ENCODE assay signal across 2 cellular contexts in genomic region chr14:56224691-56225681, GRCh38.
TF ChIP-seq lines count a peak whose summit lies in the region.

No MANE protein-coding gene starts in this region.

TF ChIP-seq in IMR-90, 13 proteins besides CTCF, POLR2A, EP300 and RAD21:
- TF ChIP-seq FOS (IDR thresholded peaks at IDR 0.05; ENCODE audit: low read depth, low read length) (no peak), RCOR1 (IDR thresholded peaks at IDR 0.05; ENCODE audit: insufficient replicate concordance, low read length) (no peak), CHD1 (IDR thresholded peaks at IDR 0.05; ENCODE audit: low read depth, low read length) (no peak), SMC3 (IDR thresholded peaks at IDR 0.05; ENCODE audit: low read depth, low read length) (no peak), NFE2L2 (IDR thresholded peaks at IDR 0.05; ENCODE audit: low read depth, low read length) (no peak), MAFK (IDR thresholded peaks at IDR 0.05; ENCODE audit: low read depth, low read length) (no peak), BHLHE40 (IDR thresholded peaks at IDR 0.05; ENCODE audit: low read depth, low read length) (no peak)
- TF ChIP-seq, protein P1, sequence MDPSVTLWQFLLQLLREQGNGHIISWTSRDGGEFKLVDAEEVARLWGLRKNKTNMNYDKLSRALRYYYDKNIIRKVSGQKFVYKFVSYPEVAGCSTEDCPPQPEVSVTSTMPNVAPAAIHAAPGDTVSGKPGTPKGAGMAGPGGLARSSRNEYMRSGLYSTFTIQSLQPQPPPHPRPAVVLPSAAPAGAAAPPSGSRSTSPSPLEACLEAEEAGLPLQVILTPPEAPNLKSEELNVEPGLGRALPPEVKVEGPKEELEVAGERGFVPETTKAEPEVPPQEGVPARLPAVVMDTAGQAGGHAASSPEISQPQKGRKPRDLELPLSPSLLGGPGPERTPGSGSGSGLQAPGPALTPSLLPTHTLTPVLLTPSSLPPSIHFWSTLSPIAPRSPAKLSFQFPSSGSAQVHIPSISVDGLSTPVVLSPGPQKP (IDR thresholded peaks at IDR 0.05; ENCODE audit: borderline replicate concordance, low read depth, low read length) = no peak

TF ChIP-seq in WTC11, 78 proteins besides CTCF, POLR2A, EP300 and RAD21:
- TF ChIP-seq, protein P2, sequence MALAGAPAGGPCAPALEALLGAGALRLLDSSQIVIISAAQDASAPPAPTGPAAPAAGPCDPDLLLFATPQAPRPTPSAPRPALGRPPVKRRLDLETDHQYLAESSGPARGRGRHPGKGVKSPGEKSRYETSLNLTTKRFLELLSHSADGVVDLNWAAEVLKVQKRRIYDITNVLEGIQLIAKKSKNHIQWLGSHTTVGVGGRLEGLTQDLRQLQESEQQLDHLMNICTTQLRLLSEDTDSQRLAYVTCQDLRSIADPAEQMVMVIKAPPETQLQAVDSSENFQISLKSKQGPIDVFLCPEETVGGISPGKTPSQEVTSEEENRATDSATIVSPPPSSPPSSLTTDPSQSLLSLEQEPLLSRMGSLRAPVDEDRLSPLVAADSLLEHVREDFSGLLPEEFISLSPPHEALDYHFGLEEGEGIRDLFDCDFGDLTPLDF (CRISPR knock-in tag; IDR thresholded peaks at IDR 0.05) = no peak
- TF ChIP-seq NR1H2 (CRISPR knock-in tag; IDR thresholded peaks at IDR 0.05) = no peak
- no peak for TF ChIP-seq USF2 (CRISPR knock-in tag; IDR thresholded peaks at IDR 0.05)
- no peak for TF ChIP-seq OVOL2 (CRISPR knock-in tag; IDR thresholded peaks at IDR 0.05; ENCODE audit: borderline replicate concordance)
- no peak for TF ChIP-seq CREB1 (CRISPR knock-in tag; IDR thresholded peaks at IDR 0.05)
- TF ChIP-seq, protein P3, sequence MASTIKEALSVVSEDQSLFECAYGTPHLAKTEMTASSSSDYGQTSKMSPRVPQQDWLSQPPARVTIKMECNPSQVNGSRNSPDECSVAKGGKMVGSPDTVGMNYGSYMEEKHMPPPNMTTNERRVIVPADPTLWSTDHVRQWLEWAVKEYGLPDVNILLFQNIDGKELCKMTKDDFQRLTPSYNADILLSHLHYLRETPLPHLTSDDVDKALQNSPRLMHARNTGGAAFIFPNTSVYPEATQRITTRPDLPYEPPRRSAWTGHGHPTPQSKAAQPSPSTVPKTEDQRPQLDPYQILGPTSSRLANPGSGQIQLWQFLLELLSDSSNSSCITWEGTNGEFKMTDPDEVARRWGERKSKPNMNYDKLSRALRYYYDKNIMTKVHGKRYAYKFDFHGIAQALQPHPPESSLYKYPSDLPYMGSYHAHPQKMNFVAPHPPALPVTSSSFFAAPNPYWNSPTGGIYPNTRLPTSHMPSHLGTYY (CRISPR knock-in tag; IDR thresholded peaks at IDR 0.05) = no peak
